In the genomic region with DNA sequence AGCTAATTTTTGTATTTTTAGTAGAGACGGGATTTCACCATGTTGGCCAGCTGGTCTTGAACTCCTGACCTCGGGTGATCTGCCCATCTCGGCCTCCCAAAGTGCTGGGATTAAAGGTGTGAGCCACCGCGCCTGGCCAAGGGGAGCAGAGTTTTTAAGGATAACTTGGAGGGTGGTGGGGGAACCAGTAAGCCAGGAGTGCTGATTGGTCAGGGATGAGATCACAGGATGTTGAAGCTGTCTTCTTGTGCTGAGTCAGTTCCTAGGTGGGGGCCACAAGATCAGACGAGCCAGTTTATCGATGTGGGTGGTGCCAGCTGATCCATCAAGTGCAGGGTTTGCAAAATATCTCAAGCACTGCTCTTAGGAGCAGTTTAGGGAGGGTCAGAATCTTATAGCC, we compare ENCODE assay signal across 7 cellular contexts. TPM values are rescaled to one million over a fixed set of nuclear protein-coding genes. Genes with fewer than 3 reads are reported as not detected.
DNase-seq lines count a peak whose midpoint lies in the region; ATAC-seq and TF ChIP-seq lines count a peak whose summit lies in the region.
"Not testable (repeated sequence)": the region's sequence is repeated elsewhere in the genome, so short reads cannot be mapped to it uniquely, and the experiment has no call there.

No MANE protein-coding gene starts in this region.

- CTCF ChIA-PET in activated CD8-positive, alpha-beta memory T cell treated with anti-CD3 and anti-CD28 coated beads, Interleukin-2, amount 10 ng/mL, durations not matched to agents 7 days and 5 days (lab: Charles Lee), result interaction anchor here (0.6 to 8.2 kb wide), 6 partner anchors 13 to 181 kb away, joined by 3 to 57 read pairs (median 12); partner anchors contain the start of gene SLC35E4
- CTCF ChIA-PET in activated naive CD4-positive, alpha-beta T cell treated with anti-CD3 and anti-CD28 coated beads for 36 hours (lab: Charles Lee), result interaction anchor here (0.9 to 1.2 kb wide), 2 partner anchors 15 to 105 kb away, joined by 3 to 4 read pairs; no protein-coding TSS in a partner anchor

- not testable (repeated sequence) for H3K36me3 ChIP-seq in brain microvascular endothelial cell (replicated peaks); sigmoid colon

- not testable (repeated sequence) for H3K36me3 Mint-ChIP-seq in activated CD8-positive, alpha-beta memory T cell treated with anti-CD3 and anti-CD28 coated beads, Interleukin-2, amount 10 ng/mL, durations not matched to agents 7 days and 5 days; activated naive CD4-positive, alpha-beta T cell treated with anti-CD3 and anti-CD28 coated beads for 36 hours (ENCODE audit: low read depth)

- peak overlapping the region; percentile 98 for H3K27ac Mint-ChIP-seq in activated CD8-positive, alpha-beta memory T cell treated with anti-CD3 and anti-CD28 coated beads, Interleukin-2, amount 10 ng/mL, durations not matched to agents 7 days and 5 days
- peak overlapping the region; percentile 80 for H3K27ac Mint-ChIP-seq in activated naive CD4-positive, alpha-beta T cell treated with anti-CD3 and anti-CD28 coated beads for 36 hours

- H3K27me3 ChIP-seq in brain microvascular endothelial cell (replicated peaks); sigmoid colon: not testable (repeated sequence)

- not testable (repeated sequence) for H3K4me1 ChIP-seq in sigmoid colon

- H3K4me3 ChIP-seq in brain microvascular endothelial cell (ENCODE audit: low read depth, low read length); sigmoid colon: not testable (repeated sequence)

- H3K27me3 Mint-ChIP-seq in activated CD8-positive, alpha-beta memory T cell treated with anti-CD3 and anti-CD28 coated beads, Interleukin-2, amount 10 ng/mL, durations not matched to agents 7 days and 5 days; activated naive CD4-positive, alpha-beta T cell treated with anti-CD3 and anti-CD28 coated beads for 36 hours (ENCODE audit: low read depth): not testable (repeated sequence)

- not testable (repeated sequence) for TF ChIP-seq POLR2A in sigmoid colon (IDR thresholded peaks at IDR 0.05)

- intact Hi-C loops in activated naive CD4-positive, alpha-beta T cell treated with anti-CD3 and anti-CD28 coated beads for 36 hours (cut with micrococcal nuclease), result loop anchor here (1.0 to 10.0 kb wide), 4 partner anchors 45 to 575 kb away; partner anchors contain the start of genes OSBP2 and SLC35E4
- intact Hi-C loops in sigmoid colon (cut with DNase I), result not testable (repeated sequence)

- not testable (repeated sequence) for TF ChIP-seq EP300 in sigmoid colon (IDR thresholded peaks at IDR 0.05)

- H3K9me3 Mint-ChIP-seq in activated CD8-positive, alpha-beta memory T cell treated with anti-CD3 and anti-CD28 coated beads, Interleukin-2, amount 10 ng/mL, durations not matched to agents 7 days and 5 days (ENCODE audit: low read depth); activated naive CD4-positive, alpha-beta T cell treated with anti-CD3 and anti-CD28 coated beads for 36 hours: not testable (repeated sequence)

- peak; percentile 31 for ATAC-seq in activated CD8-positive, alpha-beta memory T cell treated with anti-CD3 and anti-CD28 coated beads, Interleukin-2, amount 10 ng/mL, durations not matched to agents 7 days and 5 days

- H3K27ac ChIP-seq in brain microvascular endothelial cell, sigmoid colon: not testable (repeated sequence)

- 80 to 85% methylated on average over 7 of the region's 7 CpGs for WGBS in sigmoid colon, 2 donors

- in situ Hi-C loops in brain microvascular endothelial cell (cut with HindIII; ENCODE audit: low pct_ligation_motif_present, low sequenced_read_pairs), result not testable (repeated sequence)

- not testable (repeated sequence) for H3K9me3 ChIP-seq in sigmoid colon

- H3K4me1 Mint-ChIP-seq in activated CD8-positive, alpha-beta memory T cell treated with anti-CD3 and anti-CD28 coated beads, Interleukin-2, amount 10 ng/mL, durations not matched to agents 7 days and 5 days, result peaks cover 58% of the 10 kb centered on the region
- H3K4me1 Mint-ChIP-seq in activated naive CD4-positive, alpha-beta T cell treated with anti-CD3 and anti-CD28 coated beads for 36 hours (ENCODE audit: low read depth), result peaks cover 49% of the 10 kb centered on the region

- TF ChIP-seq CTCF in brain microvascular endothelial cell (IDR thresholded peaks at IDR 0.05; ENCODE audit: low read depth, low read length, missing control alignments); sigmoid colon (IDR thresholded peaks at IDR 0.05): not testable (repeated sequence)

- DNase-seq in HCEC 1CT, result peak; percentile 42
- peak; percentile 31 for DNase-seq in RPMI7951 (ENCODE audit: low read depth)
- DNase-seq in activated CD4-positive, alpha-beta T cell treated with anti-CD3 and anti-CD28 coated beads for 48 hours, result peak; percentile 62
- DNase-seq in activated CD8-positive, alpha-beta memory T cell treated with anti-CD3 and anti-CD28 coated beads, Interleukin-2, amount 10 ng/mL, durations not matched to agents 7 days and 5 days, result peak; percentile 77
- DNase-seq in activated naive CD4-positive, alpha-beta T cell treated with anti-CD3 and anti-CD28 coated beads for 36 hours, result peak; percentile 46
- peak; percentile 4 for DNase-seq in brain microvascular endothelial cell
- peak; percentile 17 for DNase-seq in sigmoid colon

- peak overlapping the region; percentile 27 for H3K4me3 Mint-ChIP-seq in activated CD8-positive, alpha-beta memory T cell treated with anti-CD3 and anti-CD28 coated beads, Interleukin-2, amount 10 ng/mL, durations not matched to agents 7 days and 5 days
- not testable (repeated sequence) for H3K4me3 Mint-ChIP-seq in activated naive CD4-positive, alpha-beta T cell treated with anti-CD3 and anti-CD28 coated beads for 36 hours

RNA-seq across cellular contexts. Expression of gene OSBP2, which starts 45.3 kb away (rescaled TPM):
- 4.3 and 5.9 TPM in 2 replicates for total RNA-seq in RPMI7951 (2014; rRNA removed; shearing (Covaris generic))
- 1 to 10 TPM; 1.7 to 4.3 TPM for total RNA-seq in activated CD8-positive, alpha-beta memory T cell treated with anti-CD3 and anti-CD28 coated beads, Interleukin-2, amount 10 ng/mL, durations not matched to agents 7 days and 5 days
- total RNA-seq in activated naive CD4-positive, alpha-beta T cell treated with anti-CD3 and anti-CD28 coated beads for 36 hours, result under 1 TPM; 0.81 to 0.89 TPM
- total RNA-seq in sigmoid colon, result 1 to 10 TPM; 1.4 to 3.0 (median 2.1) TPM
- 1 to 10 TPM; 1.2 to 1.6 (median 1.5) TPM for polyA plus RNA-seq in sigmoid colon

Comparison
In these comparisons a context has a peak if more than half of its experiments do, and no peak if none do; other contexts are left out.
1. DNase-seq: peak in every context shown above with its lines; median percentile 77 in activated CD8-positive, alpha-beta memory T cell treated with anti-CD3 and anti-CD28 coated beads, Interleukin-2, amount 10 ng/mL, durations not matched to agents 7 days and 5 days; 62 in activated CD4-positive, alpha-beta T cell treated with anti-CD3 and anti-CD28 coated beads for 48 hours; 46 in activated naive CD4-positive, alpha-beta T cell treated with anti-CD3 and anti-CD28 coated beads for 36 hours; 42 in HCEC 1CT; 31 in RPMI7951; 17 in sigmoid colon; 4 in brain microvascular endothelial cell.